ENCODE assay signal across 8 cellular contexts in the genomic region with DNA sequence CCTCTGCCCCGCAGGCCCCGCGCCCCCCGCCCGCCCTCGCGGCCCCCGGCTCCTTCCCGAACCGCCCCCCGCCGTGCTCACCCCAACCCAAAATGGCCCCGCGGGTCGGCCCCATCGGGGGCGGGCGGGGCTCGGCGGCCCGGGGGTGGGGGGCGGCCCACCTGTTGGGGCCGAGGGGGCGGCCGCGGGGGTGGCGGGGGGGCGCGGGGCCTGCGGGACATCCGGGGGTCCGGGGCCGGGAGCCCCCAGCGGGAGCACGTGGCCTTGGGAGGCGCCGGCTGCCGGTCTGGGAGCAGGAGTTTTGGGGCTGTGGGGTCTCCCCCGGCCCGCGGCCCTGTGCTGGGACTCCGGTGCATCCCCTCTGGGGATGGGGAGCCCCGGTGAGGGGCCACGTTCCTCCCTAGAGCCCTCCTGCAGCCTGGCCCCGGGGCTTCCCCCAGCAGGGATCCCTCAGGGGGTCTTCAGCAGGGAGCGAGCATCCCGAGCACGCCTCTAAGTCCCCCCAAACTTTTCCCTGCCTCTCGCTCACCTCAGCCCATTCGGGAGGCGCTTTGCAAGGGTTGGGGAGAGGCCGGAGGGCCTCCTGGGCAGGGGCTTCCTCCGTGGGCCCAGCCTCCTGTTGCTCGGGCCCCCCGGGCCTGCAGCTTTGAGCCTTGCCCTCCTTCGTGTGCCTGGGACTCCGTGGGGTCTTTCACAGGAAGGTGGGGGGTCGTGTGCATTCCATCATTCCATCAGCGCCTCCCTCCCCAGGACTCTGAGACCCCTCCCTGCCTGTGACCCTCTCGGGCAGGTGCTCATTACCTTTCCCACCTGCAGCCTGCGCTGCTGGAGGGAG. TPM values are rescaled to one million over a fixed set of nuclear protein-coding genes. Genes with fewer than 3 reads are reported as not detected.
DNase-seq lines count a peak whose midpoint lies in the region; ATAC-seq, FAIRE-seq and TF ChIP-seq lines count a peak whose summit lies in the region.

No MANE protein-coding gene starts in this region.

- FAIRE-seq in HepG2 (lab: Jason Lieb, UNC) = no peak

- in situ Hi-C loops in HepG2 (cut with HindIII; ENCODE audit: extremely low pct_ligation_motif_present, low pct_unique_long_range_greater_than_20kb) = loop anchor here (5.0 kb wide), 1 partner anchor 107 kb away; the partner anchor contains the start of gene TMEM121

- 0 to 4% (median 2%) methylated on average over 12 to 50 of the region's 61 CpGs; no CpG with 5 or more reads in 1 of the 4 donors for WGBS in adrenal gland, 4 donors
- 14% methylated on average over 2 of the region's 61 CpGs for WGBS in HepG2 (ENCODE audit: low lambda C conversion rate)
- WGBS in thymus = 4% methylated on average over 61 of the region's 61 CpGs

- H3K27me3 ChIP-seq in adrenal gland (no peaks in the 10 kb centered on the region), HepG2 (ENCODE audit: control insufficient read depth in 1 of 2, insufficient read depth in 2 of 2, low read length in 2 of 2) (no peaks in the 10 kb centered on the region; a peak in 1 of 5 replicates), thymus (ENCODE audit: control insufficient read depth, insufficient read depth) (no peaks in the 10 kb centered on the region)

- POLR2A ChIA-PET in HepG2 (lab: Yijun Ruan, JAX) = no interaction called here

- H3K27ac ChIP-seq in adrenal gland (peak overlapping the region in 4 of 5 donors; percentile 0 to 76 (median 54)), HepG2 (ENCODE audit: extremely low read length, insufficient read depth, low read length) (peak overlapping the region; percentile 72), thymus (ENCODE audit: low read depth) (no peak overlapping the region)

- peak overlapping the region; percentile 81 for H3K4me2 ChIP-seq in HepG2 (ENCODE audit: low read depth, low read length)

- TF ChIP-seq POLR2A in adrenal gland (IDR thresholded peaks at IDR 0.05) = no peak
- no peak for TF ChIP-seq POLR2A in HepG2 (IDR thresholded peaks at IDR 0.05; ENCODE audit: insufficient read depth in 1 of 2, low read depth in 2 of 2, low read length in 2 of 2)

- peak; percentile 32 for DNase-seq in stimulated activated CD4-positive, alpha-beta T cell treated with anti-CD3 and anti-CD28 coated beads, Interleukin-4, amount 100 ng/mL, for 1 hour
- DNase-seq in stimulated activated CD4-positive, alpha-beta T cell treated with anti-CD3 and anti-CD28 coated beads, Interleukin-4, amount 100 ng/mL, for 24 hours = no peak
- DNase-seq in adrenal gland (no peak), HepG2 (ENCODE audit: low spot score) (no peak), NCI-H345 (lab: John Stamatoyannopoulos, UW) (no peak), nucleus accumbens (lab: John Stamatoyannopoulos, UW) (no peak), SKM-1 treated with dmso at 0.1 percent for 144 hours (lab: John Stamatoyannopoulos, UW; ENCODE audit: unreplicated experiment) (no peak)

- H3K4me3 ChIP-seq in adrenal gland (peak overlapping the region in 3 of 4 donors; percentile 6 to 87 (median 62)), HepG2 (replicated peaks in 1 of 3; ENCODE audit: insufficient read depth in 1 of 3, low read depth in 2 of 3, low read length in 3 of 3) (peak overlapping the region; percentile 67 to 89 (median 88)), thymus (ENCODE audit: low read length) (peak overlapping the region; percentile 89)

- H2AFZ ChIP-seq in HepG2 (ENCODE audit: low read length) = no peak overlapping the region

- H3K9ac ChIP-seq in HepG2 (ENCODE audit: insufficient read depth, low read depth, low read length) = peak overlapping the region; percentile 89

- TF ChIP-seq CTCF in adrenal gland (IDR thresholded peaks at IDR 0.05) = no peak
- no peak for TF ChIP-seq CTCF in HepG2 (CRISPR knock-in tag; IDR thresholded peaks at IDR 0.05)

- 0 out of 2 replicates have a peak, but pooled peaks cover 2% of the 10 kb centered on the region for H4K20me1 ChIP-seq in HepG2 (ENCODE audit: insufficient read depth, low read length)

- no peak for ATAC-seq in HepG2

- H3K9me3 ChIP-seq in adrenal gland (replicated peaks in 1 of 3) (no peaks in the 10 kb centered on the region), HepG2 (ENCODE audit: low read length) (no peaks in the 10 kb centered on the region), thymus (ENCODE audit: control insufficient read depth) (no peaks in the 10 kb centered on the region)

- peaks cover 46% of the 10 kb centered on the region for H3K79me2 ChIP-seq in HepG2 (ENCODE audit: insufficient read depth, low read length)

- BruUV-seq in HepG2 (replicated peaks; lab: Mats Ljungman, UMichigan) = no TSS peak

- H3K4me1 ChIP-seq in adrenal gland (replicated peaks in 1 of 2) = peaks cover 14 to 23% of the 10 kb centered on the region in 2 donors
- peaks cover 43% of the 10 kb centered on the region for H3K4me1 ChIP-seq in HepG2 (ENCODE audit: insufficient read depth, low read length)
- H3K4me1 ChIP-seq in thymus (ENCODE audit: control insufficient read depth, insufficient read depth, low read length) = peaks cover 30% of the 10 kb centered on the region

- CTCF ChIA-PET in HepG2 (lab: Yijun Ruan, JAX; ENCODE audit: low intra/inter-chr PET ratio, low total read pairs) = no interaction called here

- intact Hi-C loops in adrenal gland (cut with DNase I) (no loop called here), HepG2 (cut with micrococcal nuclease; ENCODE audit: unreplicated experiment) (no loop called here)

- no peaks in the 10 kb centered on the region for H3K36me3 ChIP-seq in adrenal gland (replicated peaks in 1 of 2)
- peaks cover 1 to 8% of the 10 kb centered on the region in 2 experiments; a peak in 2 of 5 replicates for H3K36me3 ChIP-seq in HepG2 (replicated peaks in 1 of 2; ENCODE audit: control insufficient read depth in 1 of 2, insufficient read depth in 2 of 2, low read length in 2 of 2)
- H3K36me3 ChIP-seq in thymus (ENCODE audit: control insufficient read depth, insufficient read depth) = peaks cover 8% of the 10 kb centered on the region

- TF ChIP-seq EP300 in HepG2 (IDR thresholded peaks at IDR 0.05; ENCODE audit: low read depth in 2 of 2, low read length in 2 of 2) = no peak
- no peak for TF ChIP-seq EP300 in HepG2 (CRISPR knock-in tag; IDR thresholded peaks at IDR 0.05; ENCODE audit: borderline replicate concordance)

- 0 out of 2 replicates have a peak, but pooled peaks have one; percentile 15 for TF ChIP-seq RAD21 in HepG2 (CRISPR knock-in tag; IDR thresholded peaks at IDR 0.05)

RNA-seq across cellular contexts. Expression of gene MTA1, which starts 0.7 kb away (rescaled TPM):
- total RNA-seq in adrenal gland = 100 to 1,000 TPM in 2 of 8 donors, 10 to 100 TPM in 6; 36.6 to 102 (median 59.5) TPM
- 100 to 1,000 TPM in 2 of 3 donors, 10 to 100 TPM in 1; 11.8 to 270 (median 142) TPM for polyA plus RNA-seq in adrenal gland
- 19.1 and 35.2 TPM in 2 replicates for total RNA-seq in HepG2 (2016; rRNA removed; fragmentation: Illumina TruSeq; extraction: Trizol)
- total RNA-seq in HepG2 (2016; cell fraction: cytosol; rRNA removed; fragmentation: Illumina TruSeq; extraction: Trizol; ENCODE audit: low read depth) = 56.8 and 63.0 TPM in 2 replicates
- total RNA-seq in HepG2 (2016; cell fraction: insoluble cytoplasmic fraction; rRNA removed; fragmentation: Illumina TruSeq; extraction: Trizol) = 14.0 and 38.5 TPM in 2 replicates
- 52.7 and 56.0 TPM in 2 replicates for total RNA-seq in HepG2 (2016; cell fraction: membrane; rRNA removed; fragmentation: Illumina TruSeq; extraction: Trizol)
- total RNA-seq in HepG2 (2016; cell fraction: nucleus; rRNA removed; fragmentation: Illumina TruSeq; extraction: Trizol) = 47.2 and 51.4 TPM in 2 replicates
- 85.7 and 85.8 TPM in 2 replicates for polyA plus RNA-seq in HepG2 (2011; rRNA removed)
- 39.0 and 48.4 TPM in 2 replicates for polyA plus RNA-seq in HepG2 (2011; cell fraction: cytosol; rRNA removed)
- 409 and 581 TPM in 2 replicates for polyA plus RNA-seq in HepG2 (2011; cell fraction: nucleus; rRNA removed)
- polyA plus RNA-seq in HepG2 (2012) = 58.3 and 62.1 TPM in 2 replicates
- polyA plus RNA-seq in HepG2 (2016; cell fraction: cytosol; fragmentation: Illumina TruSeq; extraction: Trizol; ENCODE audit: low read depth) = 51.1 and 53.5 TPM in 2 replicates
- 36.2 and 45.8 TPM in 2 replicates for polyA plus RNA-seq in HepG2 (2016; cell fraction: insoluble cytoplasmic fraction; fragmentation: Illumina TruSeq; extraction: Trizol; ENCODE audit: low read depth)
- 82.4 and 89.9 TPM in 2 replicates for polyA plus RNA-seq in HepG2 (2016; cell fraction: membrane; fragmentation: Illumina TruSeq; extraction: Trizol; ENCODE audit: low read depth)
- polyA plus RNA-seq in HepG2 (2016; cell fraction: nucleus; fragmentation: Illumina TruSeq; extraction: Trizol; ENCODE audit: insufficient read depth, low read depth) = 244 and 255 TPM in 2 replicates
- polyA minus RNA-seq in HepG2 (2011; rRNA and poly(A)+ RNA removed; ENCODE audit: low replicate concordance) = 53.3 and 73.7 TPM in 2 replicates
- polyA minus RNA-seq in HepG2 (2011; cell fraction: cytosol; rRNA and poly(A)+ RNA removed) = 58.3 and 59.6 TPM in 2 replicates
- polyA minus RNA-seq in HepG2 (2011; cell fraction: nucleus; rRNA and poly(A)+ RNA removed) = 88.5 and 90.4 TPM in 2 replicates
- polyA plus RNA-seq in thymus = 80.8 TPM

RNA-seq across cellular contexts. Expression of gene TEX22, which starts 22.0 kb away (rescaled TPM):
- 1 to 10 TPM in 4 of 8 donors, under 1 TPM in 1, not detected in 3; 0.17 to 2.8 (median 1.2) TPM for total RNA-seq in adrenal gland
- under 1 TPM; 0.20 to 0.38 (median 0.24) TPM for polyA plus RNA-seq in adrenal gland
- total RNA-seq in HepG2 (2016; rRNA removed; fragmentation: Illumina TruSeq; extraction: Trizol) = 0.27 and 0.55 TPM in 2 replicates
- total RNA-seq in HepG2 (2016; cell fraction: cytosol; rRNA removed; fragmentation: Illumina TruSeq; extraction: Trizol; ENCODE audit: low read depth) = not detected in 2 replicates
- total RNA-seq in HepG2 (2016; cell fraction: insoluble cytoplasmic fraction; rRNA removed; fragmentation: Illumina TruSeq; extraction: Trizol) = not detected in 2 replicates
- total RNA-seq in HepG2 (2016; cell fraction: membrane; rRNA removed; fragmentation: Illumina TruSeq; extraction: Trizol) = not detected in 2 replicates
- total RNA-seq in HepG2 (2016; cell fraction: nucleus; rRNA removed; fragmentation: Illumina TruSeq; extraction: Trizol) = not detected in 2 replicates
- polyA plus RNA-seq in HepG2 (2011; rRNA removed) = 0.07 and 0.16 TPM in 2 replicates
- not detected in 2 replicates for polyA plus RNA-seq in HepG2 (2011; cell fraction: cytosol; rRNA removed)
- 0.56 and 1.2 TPM in 2 replicates for polyA plus RNA-seq in HepG2 (2011; cell fraction: nucleus; rRNA removed)
- 0.13 and 0.23 TPM in 2 replicates for polyA plus RNA-seq in HepG2 (2012)
- polyA plus RNA-seq in HepG2 (2016; cell fraction: cytosol; fragmentation: Illumina TruSeq; extraction: Trizol; ENCODE audit: low read depth) = not detected in 2 replicates
- polyA plus RNA-seq in HepG2 (2016; cell fraction: insoluble cytoplasmic fraction; fragmentation: Illumina TruSeq; extraction: Trizol; ENCODE audit: low read depth) = not detected in 2 replicates
- not detected in 2 replicates for polyA plus RNA-seq in HepG2 (2016; cell fraction: membrane; fragmentation: Illumina TruSeq; extraction: Trizol; ENCODE audit: low read depth)
- not detected in 2 replicates for polyA plus RNA-seq in HepG2 (2016; cell fraction: nucleus; fragmentation: Illumina TruSeq; extraction: Trizol; ENCODE audit: insufficient read depth, low read depth)
- 0.16 and 0.82 TPM in 2 replicates for polyA minus RNA-seq in HepG2 (2011; rRNA and poly(A)+ RNA removed; ENCODE audit: low replicate concordance)
- not detected in 2 replicates for polyA minus RNA-seq in HepG2 (2011; cell fraction: cytosol; rRNA and poly(A)+ RNA removed)
- 0.62 TPM in 1 of 2 replicates, not detected in the other for polyA minus RNA-seq in HepG2 (2011; cell fraction: nucleus; rRNA and poly(A)+ RNA removed)
- polyA plus RNA-seq in thymus = 1.2 TPM

RNA-seq across cellular contexts. Expression of gene CRIP2, which starts 54.3 kb away (rescaled TPM):
- total RNA-seq in adrenal gland (10 to 100 TPM; 36.4 to 90.6 (median 56.4) TPM), HepG2 (2016; rRNA removed; fragmentation: Illumina TruSeq; extraction: Trizol) (32.1 and 37.9 TPM in 2 replicates)
- polyA plus RNA-seq in adrenal gland (100 to 1,000 TPM in 2 of 3 donors, 1 to 10 TPM in 1; 5.9 to 193 (median 141) TPM), HepG2 (2011; rRNA removed) (18.0 and 31.6 TPM in 2 replicates), thymus (89.7 TPM)
- 22.2 and 30.3 TPM in 2 replicates for total RNA-seq in HepG2 (2016; cell fraction: cytosol; rRNA removed; fragmentation: Illumina TruSeq; extraction: Trizol; ENCODE audit: low read depth)
- total RNA-seq in HepG2 (2016; cell fraction: insoluble cytoplasmic fraction; rRNA removed; fragmentation: Illumina TruSeq; extraction: Trizol) = 29.1 and 37.9 TPM in 2 replicates
- 30.8 and 36.2 TPM in 2 replicates for total RNA-seq in HepG2 (2016; cell fraction: membrane; rRNA removed; fragmentation: Illumina TruSeq; extraction: Trizol)
- total RNA-seq in HepG2 (2016; cell fraction: nucleus; rRNA removed; fragmentation: Illumina TruSeq; extraction: Trizol) = 14.7 and 15.4 TPM in 2 replicates
- polyA plus RNA-seq in HepG2 (2011; cell fraction: cytosol; rRNA removed) = 18.1 and 57.4 TPM in 2 replicates
- 37.9 and 74.0 TPM in 2 replicates for polyA plus RNA-seq in HepG2 (2011; cell fraction: nucleus; rRNA removed)
- polyA plus RNA-seq in HepG2 (2012) = 3.6 and 7.4 TPM in 2 replicates
- 34.0 and 41.4 TPM in 2 replicates for polyA plus RNA-seq in HepG2 (2016; cell fraction: cytosol; fragmentation: Illumina TruSeq; extraction: Trizol; ENCODE audit: low read depth)
- 44.2 and 51.5 TPM in 2 replicates for polyA plus RNA-seq in HepG2 (2016; cell fraction: insoluble cytoplasmic fraction; fragmentation: Illumina TruSeq; extraction: Trizol; ENCODE audit: low read depth)
- polyA plus RNA-seq in HepG2 (2016; cell fraction: membrane; fragmentation: Illumina TruSeq; extraction: Trizol; ENCODE audit: low read depth) = 41.2 and 43.7 TPM in 2 replicates
- 39.7 and 41.0 TPM in 2 replicates for polyA plus RNA-seq in HepG2 (2016; cell fraction: nucleus; fragmentation: Illumina TruSeq; extraction: Trizol; ENCODE audit: insufficient read depth, low read depth)
- polyA minus RNA-seq in HepG2 (2011; rRNA and poly(A)+ RNA removed; ENCODE audit: low replicate concordance) = 21.4 and 23.6 TPM in 2 replicates
- polyA minus RNA-seq in HepG2 (2011; cell fraction: cytosol; rRNA and poly(A)+ RNA removed) = 8.4 and 15.7 TPM in 2 replicates
- polyA minus RNA-seq in HepG2 (2011; cell fraction: nucleus; rRNA and poly(A)+ RNA removed) = 2.2 and 7.5 TPM in 2 replicates
